Comparison of ENCODE assay signal across 22 cellular contexts in genomic region chr2:15647622-15648590, GRCh38.
"Had no signal": no experiment of that assay in that cellular context is flagged by ENCODE, and none has a peak within 500 bp of the region (broad histone marks: within the 10 kb centered on the region; RNA-seq: fewer than 3 reads in every experiment).

No MANE protein-coding gene starts in this region.

- ATAC-seq: esophagus mucosa; gastrocnemius medialis; left cardiac atrium; lower lobe of right lung; right cardiac atrium; stimulated activated naive CD8-positive, alpha-beta T cell treated with anti-CD3 and anti-CD28 coated beads, Interleukin-15, Interleukin-2, amounts not matched to agents 100 U/mL and 50 U/mL, for 24 hours had no signal

- H3K9me3 Mint-ChIP-seq: nephron had no signal

- H3K36me3 ChIP-seq: gastrocnemius medialis, left ventricle myocardium inferior, lower lobe of right lung, ovary, suprapubic skin, thyroid gland, upper lobe of left lung, uterus had no signal

- H3K4me3 Mint-ChIP-seq: memory B cell, naive B cell, nephron had no signal

- H3K4me1 ChIP-seq: gastrocnemius medialis, lower lobe of right lung, suprapubic skin, upper lobe of left lung, uterus had no signal

- H3K27ac Mint-ChIP-seq: memory B cell had no signal

- H3K4me3 ChIP-seq: coronary artery, gastrocnemius medialis, left ventricle myocardium inferior, lower lobe of right lung, ovary, suprapubic skin, thyroid gland, upper lobe of left lung, uterus had no signal

- DNase-seq: effector CD4-positive, alpha-beta T cell; gastrocnemius medialis; glutamatergic neuron; kidney; left cardiac atrium; left ventricle myocardium inferior; lower lobe of right lung; naive B cell; nucleus accumbens; ovary; right cardiac atrium; small intestine; stimulated activated CD4-positive, alpha-beta T cell treated with anti-CD3 and anti-CD28 coated beads, Interleukin-12 subunit alpha, Interleukin-12 subunit beta, amount 100 ng/mL, for 4 hours; stimulated activated naive CD8-positive, alpha-beta T cell treated with anti-CD3 and anti-CD28 coated beads, Interleukin-15, Interleukin-2, amounts not matched to agents 100 U/mL and 50 U/mL, for 24 hours; thyroid gland; uterus had no signal

- H3K36me3 Mint-ChIP-seq: memory B cell, naive B cell had no signal

- H3K27ac ChIP-seq: coronary artery, gastrocnemius medialis, left ventricle myocardium inferior, lower lobe of right lung, ovary, suprapubic skin, thyroid gland, upper lobe of left lung, uterus had no signal

- H3K9me3 ChIP-seq: gastrocnemius medialis, left ventricle myocardium inferior, lower lobe of right lung, ovary, suprapubic skin, thyroid gland, upper lobe of left lung, uterus had no signal

- H3K27me3 ChIP-seq: gastrocnemius medialis, ovary, suprapubic skin, thyroid gland, upper lobe of left lung, uterus had no signal

- H3K4me1 Mint-ChIP-seq: naive B cell had no signal
